Comparison of ENCODE assay signal across 9 cellular contexts in genomic region chr9:136713555-136713949, GRCh38. TPM values are rescaled to one million over a fixed set of nuclear protein-coding genes. Genes with fewer than 3 reads are reported as not detected.
A peak's percentile ranks its signal among the peaks of the same experiment; 100 is the strongest.
DNase-seq lines count a peak whose midpoint lies in the region; ATAC-seq lines count a peak whose summit lies in the region.
"Had no signal": no experiment of that assay in that cellular context is flagged by ENCODE, and none has a peak within 500 bp of the region (broad histone marks: within the 10 kb centered on the region; RNA-seq: fewer than 3 reads in every experiment).

No MANE protein-coding gene starts in this region.

- no peak overlapping the region for H3K4me3 ChIP-seq in aorta (ENCODE audit: low read length in 2 of 2)

- no peaks in the 10 kb centered on the region for H3K9me3 Mint-ChIP-seq in memory B cell
- H3K9me3 Mint-ChIP-seq: CD4-positive, CD25-positive, alpha-beta regulatory T cell had no signal

- H3K27ac ChIP-seq in aorta (ENCODE audit: low read depth in 1 of 2, low read length in 2 of 2), result no peak overlapping the region

- no peak for ATAC-seq in Right ventricle myocardium inferior
- ATAC-seq in Right ventricle myocardium superior (ENCODE audit: poor library complexity), result no peak
- peak; percentile 9 for ATAC-seq in memory B cell (ENCODE audit: low read depth)
- peak; percentile 16 for ATAC-seq in aorta (ENCODE audit: low FRiP score)
- ATAC-seq in HG02840 (IDR thresholded peaks at IDR 0.05; ENCODE audit: low FRiP score, unreplicated experiment), result no peak

- no peaks in the 10 kb centered on the region for H3K36me3 ChIP-seq in aorta (ENCODE audit: control insufficient read depth in 1 of 2, insufficient read depth in 2 of 2, low read length in 1 of 2)

- no peak overlapping the region for H3K27ac Mint-ChIP-seq in memory B cell
- H3K27ac Mint-ChIP-seq: CD4-positive, CD25-positive, alpha-beta regulatory T cell had no signal

- no peaks in the 10 kb centered on the region for H3K9me3 ChIP-seq in aorta (ENCODE audit: control insufficient read depth, low read length)

- no peaks in the 10 kb centered on the region for H3K4me1 ChIP-seq in aorta (ENCODE audit: control insufficient read depth in 1 of 2, insufficient read depth in 2 of 2, low read length in 2 of 2)

- peaks cover 21% of the 10 kb centered on the region for H3K27me3 Mint-ChIP-seq in memory B cell

- 72 to 73% methylated on average over 8 of the region's 8 CpGs for WGBS in aorta, 2 donors

- DNase-seq in Right ventricle myocardium inferior (ENCODE audit: missing footprints), result peak; percentile 72
- DNase-seq in Right ventricle myocardium superior, result no peak
- peak; percentile 42 for DNase-seq in astrocyte of the hippocampus (ENCODE audit: low read depth, low spot score)
- DNase-seq in memory B cell (ENCODE audit: low spot score in 2 of 2), result no peak
- DNase-seq in aorta, result no peak
- no peak for DNase-seq in cerebellum (ENCODE audit: low spot score)
- no peak for DNase-seq in posterior cingulate gyrus
- DNase-seq: CD4-positive, CD25-positive, alpha-beta regulatory T cell had no signal

- H3K4me3 Mint-ChIP-seq in memory B cell, result peak overlapping the region; percentile 46
- H3K4me3 Mint-ChIP-seq: CD4-positive, CD25-positive, alpha-beta regulatory T cell had no signal

- H3K4me1 Mint-ChIP-seq in memory B cell, result peaks cover 15% of the 10 kb centered on the region

- intact Hi-C loops in Right ventricle myocardium inferior (cut with DNase I), result no loop called here
- intact Hi-C loops in Right ventricle myocardium superior (cut with DNase I), result no loop called here
- intact Hi-C loops in aorta (cut with DNase I), result no loop called here
- intact Hi-C loops in posterior cingulate gyrus (cut with DNase I), result no loop called here

- H3K27me3 ChIP-seq in aorta (ENCODE audit: control insufficient read depth in 1 of 2, insufficient read depth in 2 of 2, low read length in 1 of 2), result no peaks in the 10 kb centered on the region

- H3K36me3 Mint-ChIP-seq in memory B cell, result no peaks in the 10 kb centered on the region
- H3K36me3 Mint-ChIP-seq: CD4-positive, CD25-positive, alpha-beta regulatory T cell had no signal

RNA-seq across cellular contexts. Expression of gene DIPK1B, which starts 1.2 kb away (rescaled TPM):
- total RNA-seq in Right ventricle myocardium inferior (16.4 TPM), Right ventricle myocardium superior (15.1 TPM), aorta (10 to 100 TPM in 1 of 2 donors, 1 to 10 TPM in 1; 7.3 to 13.6 TPM), cerebellum (24.1 TPM)
- polyA plus RNA-seq in aorta, result 1 to 10 TPM; 1.1 to 4.8 TPM

RNA-seq across cellular contexts. Expression of gene AGPAT2, which starts 26.3 kb away (rescaled TPM):
- 57.9 TPM for total RNA-seq in Right ventricle myocardium inferior
- 48.6 TPM for total RNA-seq in Right ventricle myocardium superior
- total RNA-seq in aorta, result 10 to 100 TPM; 26.9 to 31.5 TPM
- polyA plus RNA-seq in aorta, result 10 to 100 TPM; 49.5 to 64.9 TPM
- 2.8 TPM for total RNA-seq in cerebellum

RNA-seq across cellular contexts. Expression of gene LCN10, which starts 29.2 kb away (rescaled TPM):
- 11.3 TPM for total RNA-seq in Right ventricle myocardium inferior
- 7.7 TPM for total RNA-seq in Right ventricle myocardium superior
- 10 to 100 TPM; 11.4 to 13.4 TPM for total RNA-seq in aorta
- 1 to 10 TPM in 1 of 2 donors, under 1 TPM in 1; 0.25 to 2.1 TPM for polyA plus RNA-seq in aorta
- total RNA-seq in cerebellum, result not detected

RNA-seq across cellular contexts. Expression of gene LCN6, which starts 34.8 kb away (rescaled TPM):
- total RNA-seq in Right ventricle myocardium inferior, result 22.2 TPM
- 13.0 TPM for total RNA-seq in Right ventricle myocardium superior
- total RNA-seq in aorta, result 10 to 100 TPM; 17.4 to 24.2 TPM
- polyA plus RNA-seq in aorta, result 1 to 10 TPM in 1 of 2 donors, not detected in 1; 2.5 TPM
- total RNA-seq in cerebellum, result not detected
- total RNA-seq: CD4-positive, CD25-positive, alpha-beta regulatory T cell had no signal
- polyA plus RNA-seq: CD4-positive, CD25-positive, alpha-beta regulatory T cell had no signal

RNA-seq across cellular contexts. Expression of gene LCN8, which starts 44.5 kb away (rescaled TPM):
- total RNA-seq in Right ventricle myocardium inferior, result not detected
- not detected for total RNA-seq in Right ventricle myocardium superior
- total RNA-seq in aorta, result not detected
- under 1 TPM in 1 of 2 donors, not detected in 1; 0.10 TPM for polyA plus RNA-seq in aorta
- total RNA-seq in cerebellum, result not detected
- total RNA-seq: CD4-positive, CD25-positive, alpha-beta regulatory T cell had no signal
- polyA plus RNA-seq: CD4-positive, CD25-positive, alpha-beta regulatory T cell had no signal

Comparison
In these comparisons a context has a peak if more than half of its experiments do, and no peak if none do; other contexts are left out.
1. DNase-seq: peak in Right ventricle myocardium inferior (single experiment) and astrocyte of the hippocampus (single experiment); none in Right ventricle myocardium superior (single experiment), memory B cell (0 of 2), aorta (0 of 2), cerebellum (single experiment) and posterior cingulate gyrus (0 of 10).
2. ATAC-seq: peak in memory B cell (single experiment) and aorta (single experiment); none in Right ventricle myocardium inferior (single experiment), Right ventricle myocardium superior (single experiment) and HG02840 (single experiment).